Comparison of ENCODE assay signal across 9 cellular contexts in genomic region chr17:74379495-74380085, GRCh38. TPM values are rescaled to one million over a fixed set of nuclear protein-coding genes. Genes with fewer than 3 reads are reported as not detected.
DNase-seq lines count a peak whose midpoint lies in the region; ATAC-seq and TF ChIP-seq lines count a peak whose summit lies in the region.
"Had no signal": no experiment of that assay in that cellular context is flagged by ENCODE, and none has a peak within 500 bp of the region (broad histone marks: within the 10 kb centered on the region; RNA-seq: fewer than 3 reads in every experiment).

No MANE protein-coding gene starts in this region.

- no peaks in the 10 kb centered on the region for H3K27me3 ChIP-seq in lung (ENCODE audit: control insufficient read depth, insufficient read depth)

- H3K27ac ChIP-seq in lung (ENCODE audit: low read depth in 1 of 2, low read length in 1 of 2), result peak overlapping the region in 1 of 2 donors; percentile 41

- ATAC-seq in HG03432 (IDR thresholded peaks at IDR 0.05; ENCODE audit: unreplicated experiment), result peak; percentile 54
- ATAC-seq in lung (ENCODE audit: insufficient read depth, low FRiP score), result peak; percentile 86
- no peak for ATAC-seq in HG02571 (IDR thresholded peaks at IDR 0.05; ENCODE audit: unreplicated experiment)

- no peaks in the 10 kb centered on the region for H3K9me3 Mint-ChIP-seq in activated CD4-positive, alpha-beta memory T cell treated with anti-CD3 and anti-CD28 coated beads, Interleukin-2, amount 10 ng/mL, durations not matched to agents 7 days and 5 days

- H3K4me1 ChIP-seq in lung (ENCODE audit: control insufficient read depth in 2 of 2, insufficient read depth in 2 of 2, low read length in 2 of 2), result peaks cover 0 to 6% of the 10 kb centered on the region in 2 donors

- H3K36me3 ChIP-seq in lung (ENCODE audit: control insufficient read depth in 2 of 2, insufficient read depth in 2 of 2, low read length in 2 of 2), result no peaks in the 10 kb centered on the region

- peak; percentile 91 for TF ChIP-seq CTCF in lung (IDR thresholded peaks at IDR 0.05; ENCODE audit: control extremely low read depth, extremely low read depth)

- CTCF ChIA-PET in activated CD4-positive, alpha-beta memory T cell treated with anti-CD3 and anti-CD28 coated beads, Interleukin-2, amount 10 ng/mL, durations not matched to agents 7 days and 5 days (lab: Charles Lee), result interaction anchor here (0.6 to 8.5 kb wide), 31 partner anchors 9 to 356 kb away, joined by 3 to 128 read pairs (median 5); partner anchors contain the start of genes BTBD17, CD300A, CD300LD and GPR142

- H3K27me3 Mint-ChIP-seq in activated CD4-positive, alpha-beta memory T cell treated with anti-CD3 and anti-CD28 coated beads, Interleukin-2, amount 10 ng/mL, durations not matched to agents 7 days and 5 days, result peaks cover 12% of the 10 kb centered on the region

- peak; percentile 40 for DNase-seq in EH (ENCODE audit: low read depth)
- peak; percentile 47 for DNase-seq in NCI-H748 treated with DMSO at 0.1 percent for 48 hours (lab: John Stamatoyannopoulos, UW)
- peak; percentile 93 for DNase-seq in activated CD4-positive, alpha-beta memory T cell treated with anti-CD3 and anti-CD28 coated beads, Interleukin-2, amount 10 ng/mL, durations not matched to agents 7 days and 5 days
- peak; percentile 100 for DNase-seq in ecto neural progenitor cell (ENCODE audit: low spot score)
- DNase-seq in lung (ENCODE audit: low spot score), result peak; percentile 95
- DNase-seq in stimulated activated CD4-positive, alpha-beta T cell treated with anti-CD3 and anti-CD28 coated beads, Interleukin-4, amount 100 ng/mL, for 48 hours (ENCODE audit: low read depth in 2 of 2), result peak; percentile 89 to 99

- peaks cover 9% of the 10 kb centered on the region for H3K4me1 Mint-ChIP-seq in activated CD4-positive, alpha-beta memory T cell treated with anti-CD3 and anti-CD28 coated beads, Interleukin-2, amount 10 ng/mL, durations not matched to agents 7 days and 5 days

- WGBS in lung, 2 donors, result 9 to 11% methylated on average over 20 of the region's 20 CpGs

- no peaks in the 10 kb centered on the region for H3K36me3 Mint-ChIP-seq in activated CD4-positive, alpha-beta memory T cell treated with anti-CD3 and anti-CD28 coated beads, Interleukin-2, amount 10 ng/mL, durations not matched to agents 7 days and 5 days (ENCODE audit: low read depth)

- no peak overlapping the region for H3K27ac Mint-ChIP-seq in activated CD4-positive, alpha-beta memory T cell treated with anti-CD3 and anti-CD28 coated beads, Interleukin-2, amount 10 ng/mL, durations not matched to agents 7 days and 5 days

- H3K4me3 Mint-ChIP-seq in activated CD4-positive, alpha-beta memory T cell treated with anti-CD3 and anti-CD28 coated beads, Interleukin-2, amount 10 ng/mL, durations not matched to agents 7 days and 5 days, result no peak overlapping the region

- no peak overlapping the region for H3K4me3 ChIP-seq in lung

- H3K9me3 ChIP-seq in lung (ENCODE audit: control insufficient read depth in 2 of 2, insufficient read depth in 1 of 2, low read length in 1 of 2), result peaks cover 0 to 2% of the 10 kb centered on the region in 2 donors

- POLR2A ChIA-PET in activated CD4-positive, alpha-beta memory T cell treated with anti-CD3 and anti-CD28 coated beads, Interleukin-2, amount 10 ng/mL, durations not matched to agents 7 days and 5 days (lab: Charles Lee), result interaction anchor here (0.8 to 1.6 kb wide), 6 partner anchors 9 to 111 kb away, joined by 3 to 10 read pairs (median 4); no protein-coding TSS in a partner anchor

RNA-seq across cellular contexts. Expression of gene GPR142, which starts 12.3 kb away (rescaled TPM):
- under 1 TPM in 1 of 2 experiments, not detected in 1; 0.15 TPM for total RNA-seq in activated CD4-positive, alpha-beta memory T cell treated with anti-CD3 and anti-CD28 coated beads, Interleukin-2, amount 10 ng/mL, durations not matched to agents 7 days and 5 days
- total RNA-seq in lung, result not detected
- polyA plus RNA-seq in lung, result under 1 TPM in 1 of 2 donors, not detected in 1; 0.03 TPM

RNA-seq across cellular contexts. Expression of gene BTBD17, which starts 17.9 kb away (rescaled TPM):
- total RNA-seq in activated CD4-positive, alpha-beta memory T cell treated with anti-CD3 and anti-CD28 coated beads, Interleukin-2, amount 10 ng/mL, durations not matched to agents 7 days and 5 days, result under 1 TPM in 1 of 2 experiments, not detected in 1; 0.18 TPM
- total RNA-seq in lung, result under 1 TPM in 1 of 2 donors, not detected in 1; 0.17 TPM
- polyA plus RNA-seq in lung, result not detected
- polyA plus RNA-seq: esophagus had no signal

RNA-seq across cellular contexts. Expression of gene GPRC5C, which starts 52.3 kb away (rescaled TPM):
- 1 to 10 TPM in 1 of 2 experiments, under 1 TPM in 1; 0.68 to 1.2 TPM for total RNA-seq in activated CD4-positive, alpha-beta memory T cell treated with anti-CD3 and anti-CD28 coated beads, Interleukin-2, amount 10 ng/mL, durations not matched to agents 7 days and 5 days
- 10 to 100 TPM; 77.5 to 81.4 TPM for total RNA-seq in lung
- 10 to 100 TPM; 41.9 to 54.6 TPM for polyA plus RNA-seq in lung

RNA-seq across cellular contexts. Expression of gene KIF19, which starts 53.6 kb away (rescaled TPM):
- total RNA-seq in activated CD4-positive, alpha-beta memory T cell treated with anti-CD3 and anti-CD28 coated beads, Interleukin-2, amount 10 ng/mL, durations not matched to agents 7 days and 5 days, result 1 to 10 TPM; 3.5 to 3.8 TPM
- 10 to 100 TPM in 1 of 2 donors, 1 to 10 TPM in 1; 8.9 to 12.7 TPM for total RNA-seq in lung
- 1 to 10 TPM; 4.2 to 4.5 TPM for polyA plus RNA-seq in lung

Comparison
In these comparisons a context has a peak if more than half of its experiments do, and no peak if none do; other contexts are left out.
1. DNase-seq: peak in every context shown above with its lines; median percentile 100 in ecto neural progenitor cell; 95 in lung; 94 in stimulated activated CD4-positive, alpha-beta T cell treated with anti-CD3 and anti-CD28 coated beads, Interleukin-4, amount 100 ng/mL, for 48 hours; 93 in activated CD4-positive, alpha-beta memory T cell treated with anti-CD3 and anti-CD28 coated beads, Interleukin-2, amount 10 ng/mL, durations not matched to agents 7 days and 5 days; 47 in NCI-H748 treated with DMSO at 0.1 percent for 48 hours; 40 in EH.
2. RNA of gene GPRC5C, which starts 52.3 kb away (total RNA-seq): 77.5 to 81.4 TPM in lung; 0.68 to 1.2 TPM in activated CD4-positive, alpha-beta memory T cell treated with anti-CD3 and anti-CD28 coated beads, Interleukin-2, amount 10 ng/mL, durations not matched to agents 7 days and 5 days; every median in the first group is over 10 times any median in the second.